In genomic region chr5:123209163-123210013, GRCh38 we compare ENCODE assay signal across 8 cellular contexts.
DNase-seq lines count a peak whose midpoint lies in the region; ATAC-seq and TF ChIP-seq lines count a peak whose summit lies in the region.

No MANE protein-coding gene starts in this region.

- peaks cover 22% of the 10 kb centered on the region for H3K4me1 ChIP-seq in GM23248 (ENCODE audit: insufficient read depth)

- H3K79me2 ChIP-seq in GM23248 (ENCODE audit: insufficient read depth), result no peaks in the 10 kb centered on the region

- TF ChIP-seq CTCF in AG10803 (conservative IDR thresholded peaks at IDR 0.05; ENCODE audit: low read length), result no peak

- H3K9ac ChIP-seq in GM23248, result no peak overlapping the region

- no peaks in the 10 kb centered on the region for H4K20me1 ChIP-seq in GM23248 (ENCODE audit: insufficient read depth)

- H3K27me3 ChIP-seq in GM23248 (replicated peaks; ENCODE audit: insufficient read depth) (no peaks in the 10 kb centered on the region), H7 (ENCODE audit: control insufficient read depth, insufficient read depth, low read length) (no peaks in the 10 kb centered on the region)

- no peak overlapping the region for H3K4me2 ChIP-seq in GM23248 (ENCODE audit: unreplicated experiment)

- peak overlapping the region; percentile 46 for H2AFZ ChIP-seq in GM23248

- WGBS in GM23248 (ENCODE audit: low coverage in 1 of 2, low lambda C conversion rate in 2 of 2, missing lambda C conversion rate in 2 of 2), 2 experiments, result 44 to 51% methylated on average over 3 of the region's 3 CpGs

- H3K27ac ChIP-seq in GM23248, result no peak overlapping the region

- no peaks in the 10 kb centered on the region for H3K9me3 ChIP-seq in GM23248 (ENCODE audit: low read depth)

- H3K4me3 ChIP-seq in AG10803 (ENCODE audit: low read length), result no peak overlapping the region
- no peak overlapping the region for H3K4me3 ChIP-seq in GM23248
- H3K4me3 ChIP-seq in H7 (ENCODE audit: insufficient read depth, low read depth, low read length), result no peak overlapping the region

- in situ Hi-C loops in GM23248 (cut with MboI), result no loop called here

- no peaks in the 10 kb centered on the region for H3K9me2 ChIP-seq in GM23248 (ENCODE audit: insufficient read depth)

- H3K36me3 ChIP-seq in GM23248 (ENCODE audit: low read depth) (no peaks in the 10 kb centered on the region), H7 (replicated peaks; ENCODE audit: control insufficient read depth, insufficient read depth, low read length) (no peaks in the 10 kb centered on the region)

- DNase-seq in AG10803 (ENCODE audit: low read depth), result peak; percentile 78
- peak; percentile 90 for DNase-seq in GM23248
- peak; percentile 87 for DNase-seq in NCI-H226
- DNase-seq in fibroblast of the conjunctiva (ENCODE audit: low read depth), result peak; percentile 85
- no peak for DNase-seq in H7
- no peak for DNase-seq in KG1 (lab: John Stamatoyannopoulos, UW)
- no peak for DNase-seq in SKM-1 (lab: John Stamatoyannopoulos, UW; ENCODE audit: unreplicated experiment)

- no peak for ATAC-seq in HG02981 (IDR thresholded peaks at IDR 0.05; ENCODE audit: unreplicated experiment)

- peaks cover 16% of the 10 kb centered on the region for H3F3A ChIP-seq in GM23248 (ENCODE audit: insufficient read depth)

Comparison
In these comparisons a context has a peak if more than half of its experiments do, and no peak if none do; other contexts are left out.
1. DNase-seq: peak in AG10803 (single experiment), GM23248 (single experiment), NCI-H226 (single experiment) and fibroblast of the conjunctiva (single experiment); none in H7 (single experiment), KG1 (single experiment) and SKM-1 (single experiment).